ENCODE assay signal across 8 cellular contexts in genomic region chr11:108697872-108698473, GRCh38. TPM values are rescaled to one million over a fixed set of nuclear protein-coding genes. Genes with fewer than 3 reads are reported as not detected.
A peak's percentile ranks its signal among the peaks of the same experiment; 100 is the strongest.
DNase-seq lines count a peak whose midpoint lies in the region; ATAC-seq and TF ChIP-seq lines count a peak whose summit lies in the region.

No MANE protein-coding gene starts in this region.

- no peak overlapping the region for H3K4me2 ChIP-seq in fibroblast of lung (ENCODE audit: extremely low read depth, insufficient read depth, low read length)

- peak; percentile 99 to 100 for TF ChIP-seq CTCF in fibroblast of lung (conservative IDR thresholded peaks at IDR 0.05 in 1 of 2, IDR thresholded peaks at IDR 0.05 in 1 of 2; ENCODE audit: low read depth in 1 of 2, low read length in 2 of 2)
- peak; percentile 93 to 94 (median 94) for TF ChIP-seq CTCF in nephron (IDR thresholded peaks at IDR 0.05; ENCODE audit: unreplicated experiment in 3 of 3)

- no peak overlapping the region for H3K9ac ChIP-seq in fibroblast of lung (ENCODE audit: insufficient read depth, low read length)

- no peaks in the 10 kb centered on the region for H3K9me3 ChIP-seq in fibroblast of lung (ENCODE audit: control insufficient read depth, insufficient read depth, low read depth, low read length)

- peaks cover 44% of the 10 kb centered on the region for H3K36me3 Mint-ChIP-seq in activated CD4-positive, alpha-beta T cell treated with anti-CD3 and anti-CD28 coated beads for 36 hours (ENCODE audit: low read depth)
- H3K36me3 Mint-ChIP-seq in nephron (ENCODE audit: low read depth): peaks cover 45% of the 10 kb centered on the region

- H3K4me3 ChIP-seq in fibroblast of lung (replicated peaks in 1 of 4; ENCODE audit: control extremely low read depth in 1 of 4, insufficient read depth in 1 of 4, low read depth in 3 of 4, low read length in 4 of 4): no peak overlapping the region

- no peaks in the 10 kb centered on the region for H3K27me3 ChIP-seq in fibroblast of lung (ENCODE audit: control insufficient read depth, insufficient read depth, low read length)

- peak; percentile 30 for DNase-seq in Caki2 (ENCODE audit: low read depth)
- peak; percentile 42 for DNase-seq in NCI-H2227 (lab: John Stamatoyannopoulos, UW; ENCODE audit: unreplicated experiment)
- DNase-seq in activated CD4-positive, alpha-beta T cell treated with anti-CD3 and anti-CD28 coated beads for 36 hours: peak; percentile 66
- peak; percentile 70 to 86 for DNase-seq in fibroblast of lung (ENCODE audit: low read depth in 2 of 2)
- no peak for DNase-seq in NK-92 (lab: John Stamatoyannopoulos, UW; ENCODE audit: unreplicated experiment)

- no peaks in the 10 kb centered on the region for H3K9me3 Mint-ChIP-seq in activated CD4-positive, alpha-beta T cell treated with anti-CD3 and anti-CD28 coated beads for 36 hours (ENCODE audit: low read depth)
- H3K9me3 Mint-ChIP-seq in nephron: no peaks in the 10 kb centered on the region

- H3K4me3 Mint-ChIP-seq in activated CD4-positive, alpha-beta T cell treated with anti-CD3 and anti-CD28 coated beads for 36 hours: no peak overlapping the region
- no peak overlapping the region for H3K4me3 Mint-ChIP-seq in nephron

- H3K27me3 Mint-ChIP-seq in activated CD4-positive, alpha-beta T cell treated with anti-CD3 and anti-CD28 coated beads for 36 hours: no peaks in the 10 kb centered on the region
- H3K27me3 Mint-ChIP-seq in nephron (ENCODE audit: low read depth): no peaks in the 10 kb centered on the region

- POLR2A ChIA-PET in activated CD4-positive, alpha-beta T cell treated with anti-CD3 and anti-CD28 coated beads for 36 hours (lab: Charles Lee): interaction anchor here (0.7 kb wide), 1 partner anchor 543 kb away, joined by 3 read pairs; no protein-coding TSS in a partner anchor

- in situ Hi-C loops in Caki2 (cut with HindIII; ENCODE audit: low pct_unique_long_range_greater_than_20kb, low sequenced_read_pairs): no loop called here

- CTCF ChIA-PET in activated CD4-positive, alpha-beta T cell treated with anti-CD3 and anti-CD28 coated beads for 36 hours (lab: Charles Lee): interaction anchor here (0.7 to 1.6 kb wide), 14 partner anchors 8 to 1241 kb away, joined by 3 to 10 read pairs (median 3); no protein-coding TSS in a partner anchor

- H4K20me1 ChIP-seq in fibroblast of lung (ENCODE audit: control insufficient read depth, extremely low read depth, insufficient read depth, low read length): no peaks in the 10 kb centered on the region

- peak; percentile 84 for ATAC-seq in GM19035 (IDR thresholded peaks at IDR 0.05; ENCODE audit: unreplicated experiment)
- peak; percentile 69 for ATAC-seq in HG03139 (IDR thresholded peaks at IDR 0.05; ENCODE audit: unreplicated experiment)
- peak; percentile 73 for ATAC-seq in activated CD4-positive, alpha-beta T cell treated with anti-CD3 and anti-CD28 coated beads for 36 hours

- H3K79me2 ChIP-seq in fibroblast of lung (ENCODE audit: control insufficient read depth, insufficient read depth, low read length): no peaks in the 10 kb centered on the region

- peaks cover 4% of the 10 kb centered on the region for H3K4me1 ChIP-seq in fibroblast of lung (ENCODE audit: control insufficient read depth, extremely low read depth, insufficient read depth, low read length)

- no peaks in the 10 kb centered on the region for H3K4me1 Mint-ChIP-seq in activated CD4-positive, alpha-beta T cell treated with anti-CD3 and anti-CD28 coated beads for 36 hours
- H3K4me1 Mint-ChIP-seq in nephron: peaks cover 6% of the 10 kb centered on the region

- H3K27ac Mint-ChIP-seq in activated CD4-positive, alpha-beta T cell treated with anti-CD3 and anti-CD28 coated beads for 36 hours: no peak overlapping the region
- H3K27ac Mint-ChIP-seq in nephron: peak overlapping the region in 1 of 3 experiments; percentile 7

- H3K27ac ChIP-seq in fibroblast of lung (ENCODE audit: insufficient read depth, low read length): no peak overlapping the region

- no peaks in the 10 kb centered on the region for H3K36me3 ChIP-seq in fibroblast of lung (ENCODE audit: control insufficient read depth, insufficient read depth, low read length)

- intact Hi-C loops in activated CD4-positive, alpha-beta T cell treated with anti-CD3 and anti-CD28 coated beads for 36 hours (cut with DNase I, micrococcal nuclease): loop anchor here (1.0 to 5.0 kb wide), 5 partner anchors 36 to 1239 kb away; no protein-coding TSS in a partner anchor

- H2AFZ ChIP-seq in fibroblast of lung (ENCODE audit: low read length): no peak overlapping the region

RNA-seq across cellular contexts. Expression of gene DDX10, which starts 33.1 kb away (rescaled TPM):
- 11.2 and 25.5 TPM in 2 replicates for total RNA-seq in Caki2 (2014; rRNA removed; shearing (Covaris generic); ENCODE audit: low replicate concordance)
- 10 to 100 TPM; 45.8 to 50.9 TPM for total RNA-seq in activated CD4-positive, alpha-beta T cell treated with anti-CD3 and anti-CD28 coated beads for 36 hours
- total RNA-seq in fibroblast of lung: 18.5 and 20.3 TPM in 2 replicates
- 20.7 and 27.7 TPM in 2 replicates for polyA plus RNA-seq in fibroblast of lung
- polyA plus RNA-seq in fibroblast of lung (2012): 12.6 and 17.5 TPM in 2 replicates
- polyA minus RNA-seq in fibroblast of lung (ENCODE audit: low replicate concordance): 21.6 and 33.7 TPM in 2 replicates
